ENCODE assay signal across 37 cellular contexts in genomic region chr15:88209111-88209510, GRCh38. TPM values are rescaled to one million over a fixed set of nuclear protein-coding genes. Genes with fewer than 3 reads are reported as not detected.
DNase-seq lines count a peak whose midpoint lies in the region; ATAC-seq and FAIRE-seq lines count a peak whose summit lies in the region.
"Had no signal": no experiment of that assay in that cellular context is flagged by ENCODE, and none has a peak within 500 bp of the region (broad histone marks: within the 10 kb centered on the region; RNA-seq: fewer than 3 reads in every experiment).

No MANE protein-coding gene starts in this region.

- no peak for FAIRE-seq in GM19239 (lab: Jason Lieb, UNC)
- FAIRE-seq: A204.1, A549, D721Med had no signal

- no peak for ATAC-seq in HG02678 (IDR thresholded peaks at IDR 0.05; ENCODE audit: unreplicated experiment)
- ATAC-seq: A549; CD8-positive, alpha-beta T cell had no signal

- no peaks in the 10 kb centered on the region for H3K27me3 ChIP-seq in SJCRH30
- H3K27me3 ChIP-seq: BE2C; BLaER1; BLaER1 treated with 17β-estradiol and CSF1 and Interleukin-3, amounts not matched to agents 10 nM and 100 nM had no signal

- peak overlapping the region; percentile 47 for H3K27ac ChIP-seq in SJCRH30
- H3K27ac ChIP-seq: 22Rv1; A549; BLaER1; BLaER1 treated with 17β-estradiol and CSF1 and Interleukin-3, amounts not matched to agents 10 nM and 100 nM; C4-2B had no signal

- H3K36me3 ChIP-seq in SJCRH30 = no peaks in the 10 kb centered on the region
- H3K36me3 ChIP-seq: BE2C; BLaER1; BLaER1 treated with 17β-estradiol and CSF1 and Interleukin-3, amounts not matched to agents 10 nM and 100 nM had no signal

- no peaks in the 10 kb centered on the region for H3K9me3 ChIP-seq in SJCRH30 (replicated peaks)
- H3K9me3 ChIP-seq: A549, BE2C, BLaER1, Caco-2 had no signal

- DNase-seq in NCI-H748 (lab: John Stamatoyannopoulos, UW; ENCODE audit: unreplicated experiment) (peak; percentile 66), NCI-H748 treated with DMSO at 0.1 percent for 48 hours (lab: John Stamatoyannopoulos, UW) (no peak), NCI-H82 (lab: John Stamatoyannopoulos, UW) (peak; percentile 50), NCI-H82 treated with DMSO at 0.1 percent for 48 hours (lab: John Stamatoyannopoulos, UW; ENCODE audit: unreplicated experiment) (no peak), COLO668 (lab: John Stamatoyannopoulos, UW; ENCODE audit: unreplicated experiment) (peak; percentile 23), SJCRH30 (peak; percentile 68 to 83), GM19239 (ENCODE audit: insufficient read length, low spot score) (no peak)
- DNase-seq: 8988T; ACHN; AML-193; BE2C; Caco-2; Calu3; CD4-positive, alpha-beta memory T cell; CD4-positive, alpha-beta T cell; CD4-positive, CD25-positive, alpha-beta regulatory T cell; CD8-positive, alpha-beta memory T cell; CD8-positive, alpha-beta T cell; COR-L47; DMS 273 treated with DMSO at 0.1 percent for 48 hours; DMS153; DMS53; DMS79; DMS79 treated with DMSO at 0.1 percent for 48 hours; DND-41; EL had no signal

- no peak overlapping the region for H3K4me3 ChIP-seq in SJCRH30
- H3K4me3 ChIP-seq: A549; BLaER1; BLaER1 treated with 17β-estradiol and CSF1 and Interleukin-3, amounts not matched to agents 10 nM and 100 nM had no signal

- peaks cover 30% of the 10 kb centered on the region for H3K4me1 ChIP-seq in SJCRH30
- H3K4me1 ChIP-seq: BE2C, BLaER1, Caco-2 had no signal

RNA-seq across cellular contexts. Expression of gene NTRK3, which starts 47.4 kb away (rescaled TPM):
- total RNA-seq in SJCRH30 (2014; rRNA removed; shearing (Covaris generic)) = 7.6 and 10.3 TPM in 2 replicates
- total RNA-seq: A172; A673; B cell; Caco-2; Calu3; CD4-positive, CD25-positive, alpha-beta regulatory T cell; CD8-positive, alpha-beta T cell had no signal

Comparison
In these comparisons a context has a peak if more than half of its experiments do, and no peak if none do; other contexts are left out.
1. DNase-seq: peak in NCI-H748 (single experiment), NCI-H82 (single experiment), COLO668 (single experiment) and SJCRH30 (2 of 2); none in NCI-H748 treated with DMSO at 0.1 percent for 48 hours (single experiment), NCI-H82 treated with DMSO at 0.1 percent for 48 hours (single experiment) and GM19239 (single experiment).